Comparison of ENCODE assay signal across 1 cellular context in the genomic region with DNA sequence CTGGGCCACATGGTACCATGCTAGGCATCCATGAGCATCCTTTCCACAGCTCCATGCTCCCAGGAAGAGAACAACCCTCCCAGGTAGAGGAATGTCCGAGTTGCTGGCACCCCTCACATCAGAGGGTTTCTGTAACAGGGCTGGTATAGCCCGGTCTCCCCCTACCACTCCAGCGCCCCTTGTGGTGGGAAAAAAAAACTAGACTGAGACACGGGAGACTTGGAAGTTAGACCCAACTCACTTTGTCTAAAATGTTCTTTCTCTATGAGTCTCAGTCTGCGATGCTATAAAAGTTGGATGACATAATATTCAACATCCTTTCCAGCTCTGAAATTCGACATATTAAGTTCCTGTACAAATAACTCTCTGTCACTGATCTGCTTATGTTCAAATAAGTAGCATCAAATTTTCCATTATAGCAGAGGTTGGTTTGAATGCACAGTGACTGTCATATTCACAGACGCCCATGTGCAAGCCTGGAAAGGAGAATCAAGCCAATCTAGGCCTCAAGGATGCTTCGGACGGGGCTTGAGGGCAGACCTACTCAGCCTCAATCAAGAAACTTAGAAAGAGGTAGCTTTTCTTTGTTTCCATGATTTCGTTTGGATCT.
TF ChIP-seq lines count a peak whose summit lies in the region.

No MANE protein-coding gene starts in this region.

TF ChIP-seq in HEK293, 187 proteins besides CTCF, POLR2A, EP300 and RAD21 (continued from another document):
- TF ChIP-seq, protein P1, sequence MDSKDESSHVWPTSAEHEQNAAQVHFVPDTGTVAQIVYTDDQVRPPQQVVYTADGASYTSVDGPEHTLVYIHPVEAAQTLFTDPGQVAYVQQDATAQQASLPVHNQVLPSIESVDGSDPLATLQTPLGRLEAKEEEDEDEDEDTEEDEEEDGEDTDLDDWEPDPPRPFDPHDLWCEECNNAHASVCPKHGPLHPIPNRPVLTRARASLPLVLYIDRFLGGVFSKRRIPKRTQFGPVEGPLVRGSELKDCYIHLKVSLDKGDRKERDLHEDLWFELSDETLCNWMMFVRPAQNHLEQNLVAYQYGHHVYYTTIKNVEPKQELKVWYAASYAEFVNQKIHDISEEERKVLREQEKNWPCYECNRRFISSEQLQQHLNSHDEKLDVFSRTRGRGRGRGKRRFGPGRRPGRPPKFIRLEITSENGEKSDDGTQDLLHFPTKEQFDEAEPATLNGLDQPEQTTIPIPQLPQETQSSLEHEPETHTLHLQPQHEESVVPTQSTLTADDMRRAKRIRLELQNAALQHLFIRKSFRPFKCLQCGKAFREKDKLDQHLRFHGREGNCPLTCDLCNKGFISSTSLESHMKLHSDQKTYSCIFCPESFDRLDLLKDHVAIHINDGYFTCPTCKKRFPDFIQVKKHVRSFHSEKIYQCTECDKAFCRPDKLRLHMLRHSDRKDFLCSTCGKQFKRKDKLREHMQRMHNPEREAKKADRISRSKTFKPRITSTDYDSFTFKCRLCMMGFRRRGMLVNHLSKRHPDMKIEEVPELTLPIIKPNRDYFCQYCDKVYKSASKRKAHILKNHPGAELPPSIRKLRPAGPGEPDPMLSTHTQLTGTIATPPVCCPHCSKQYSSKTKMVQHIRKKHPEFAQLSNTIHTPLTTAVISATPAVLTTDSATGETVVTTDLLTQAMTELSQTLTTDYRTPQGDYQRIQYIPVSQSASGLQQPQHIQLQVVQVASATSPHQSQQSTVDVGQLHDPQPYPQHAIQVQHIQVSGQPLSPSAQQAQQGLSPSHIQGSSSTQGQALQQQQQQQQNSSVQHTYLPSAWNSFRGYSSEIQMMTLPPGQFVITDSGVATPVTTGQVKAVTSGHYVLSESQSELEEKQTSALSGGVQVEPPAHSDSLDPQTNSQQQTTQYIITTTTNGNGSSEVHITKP (tag by site-specific recombination; IDR thresholded peaks at IDR 0.05): peak; percentile 75
